ENCODE assay signal across 12 cellular contexts in genomic region chr3:119700920-119701734, GRCh38. TPM values are rescaled to one million over a fixed set of nuclear protein-coding genes. Genes with fewer than 3 reads are reported as not detected.
DNase-seq lines count a peak whose midpoint lies in the region; ATAC-seq lines count a peak whose summit lies in the region.
"Had no signal": no experiment of that assay in that cellular context is flagged by ENCODE, and none has a peak within 500 bp of the region (broad histone marks: within the 10 kb centered on the region; RNA-seq: fewer than 3 reads in every experiment).

No MANE protein-coding gene starts in this region.

- H3K27ac ChIP-seq in Karpas-422 (ENCODE audit: low read length) = no peak overlapping the region
- H3K27ac ChIP-seq: coronary artery, SK-N-MC had no signal

- CTCF ChIA-PET in activated naive CD4-positive, alpha-beta T cell treated with anti-CD3 and anti-CD28 coated beads, Interleukin-2, amount 10 ng/mL, durations not matched to agents 7 days and 5 days (lab: Charles Lee) = interaction anchor here (1.6 kb wide), 1 partner anchor 20 kb away, joined by 4 read pairs; no protein-coding TSS in a partner anchor

- H3K4me1 Mint-ChIP-seq in activated naive CD4-positive, alpha-beta T cell treated with anti-CD3 and anti-CD28 coated beads, Interleukin-2, amount 10 ng/mL, durations not matched to agents 7 days and 5 days = peaks cover 39% of the 10 kb centered on the region
- H3K4me1 Mint-ChIP-seq in activated T-cell treated with anti-CD3 and anti-CD28 coated beads, Interleukin-2, amount 50 U/mL, for 72 hours (ENCODE audit: low read depth) = peaks cover 36% of the 10 kb centered on the region
- H3K4me1 Mint-ChIP-seq in stimulated activated naive CD8-positive, alpha-beta T cell treated with anti-CD3 and anti-CD28 coated beads, Interleukin-15, Interleukin-2, amounts not matched to agents 100 ng/mL and 50 ng/mL, for 24 hours (ENCODE audit: low read depth) = peaks cover 45% of the 10 kb centered on the region

- H3K27me3 ChIP-seq in Karpas-422 (ENCODE audit: low read length) = no peaks in the 10 kb centered on the region
- H3K27me3 ChIP-seq: BE2C had no signal

- peak; percentile 22 for DNase-seq in activated naive CD4-positive, alpha-beta T cell treated with anti-CD3 and anti-CD28 coated beads, Interleukin-2, amount 10 ng/mL, durations not matched to agents 7 days and 5 days
- no peak for DNase-seq in activated naive CD4-positive, alpha-beta T cell (lab: John Stamatoyannopoulos, UW)
- DNase-seq in activated T-cell treated with anti-CD3 and anti-CD28 coated beads, Interleukin-2, amount 50 U/mL, for 72 hours = no peak
- no peak for DNase-seq in Karpas-422
- DNase-seq in effector CD8-positive, alpha-beta T cell (lab: John Stamatoyannopoulos, UW) = no peak
- DNase-seq in stimulated activated CD4-positive, alpha-beta T cell treated with anti-CD3 and anti-CD28 coated beads, Interleukin-4, amount 100 ng/mL, for 24 hours = no peak
- DNase-seq: BE2C had no signal

- H3K79me2 ChIP-seq in Karpas-422 (ENCODE audit: low read length) = no peaks in the 10 kb centered on the region

- peaks cover 22% of the 10 kb centered on the region for H3K27me3 Mint-ChIP-seq in activated naive CD4-positive, alpha-beta T cell treated with anti-CD3 and anti-CD28 coated beads, Interleukin-2, amount 10 ng/mL, durations not matched to agents 7 days and 5 days
- peaks cover 12% of the 10 kb centered on the region for H3K27me3 Mint-ChIP-seq in activated T-cell treated with anti-CD3 and anti-CD28 coated beads, Interleukin-2, amount 50 U/mL, for 72 hours (ENCODE audit: low read depth)
- H3K27me3 Mint-ChIP-seq in stimulated activated naive CD8-positive, alpha-beta T cell treated with anti-CD3 and anti-CD28 coated beads, Interleukin-15, Interleukin-2, amounts not matched to agents 100 ng/mL and 50 ng/mL, for 24 hours = peaks cover 9% of the 10 kb centered on the region

- H3K9me3 Mint-ChIP-seq in activated naive CD4-positive, alpha-beta T cell treated with anti-CD3 and anti-CD28 coated beads, Interleukin-2, amount 10 ng/mL, durations not matched to agents 7 days and 5 days = peaks cover 5% of the 10 kb centered on the region
- peaks cover 3 to 4% of the 10 kb centered on the region in 2 donors for H3K9me3 Mint-ChIP-seq in activated T-cell treated with anti-CD3 and anti-CD28 coated beads, Interleukin-2, amount 50 U/mL, for 72 hours
- peaks cover 11% of the 10 kb centered on the region for H3K9me3 Mint-ChIP-seq in stimulated activated naive CD8-positive, alpha-beta T cell treated with anti-CD3 and anti-CD28 coated beads, Interleukin-15, Interleukin-2, amounts not matched to agents 100 ng/mL and 50 ng/mL, for 24 hours
- H3K9me3 Mint-ChIP-seq: mesothelial cell of epicardium had no signal

- no peak overlapping the region for H3K9ac ChIP-seq in Karpas-422 (ENCODE audit: low read length)

- no peaks in the 10 kb centered on the region for H3K9me2 ChIP-seq in Karpas-422 (replicated peaks; ENCODE audit: insufficient read depth, low read length)

- H3K36me3 ChIP-seq in Karpas-422 (ENCODE audit: insufficient read depth, low read length) = no peaks in the 10 kb centered on the region
- H3K36me3 ChIP-seq: BE2C had no signal

- H3K36me3 Mint-ChIP-seq in activated naive CD4-positive, alpha-beta T cell treated with anti-CD3 and anti-CD28 coated beads, Interleukin-2, amount 10 ng/mL, durations not matched to agents 7 days and 5 days = peaks cover 6% of the 10 kb centered on the region
- H3K36me3 Mint-ChIP-seq in activated T-cell treated with anti-CD3 and anti-CD28 coated beads, Interleukin-2, amount 50 U/mL, for 72 hours (ENCODE audit: insufficient read depth in 2 of 2) = peaks cover 1 to 2% of the 10 kb centered on the region in 2 donors
- H3K36me3 Mint-ChIP-seq in stimulated activated naive CD8-positive, alpha-beta T cell treated with anti-CD3 and anti-CD28 coated beads, Interleukin-15, Interleukin-2, amounts not matched to agents 100 ng/mL and 50 ng/mL, for 24 hours (ENCODE audit: low read depth) = peaks cover 4% of the 10 kb centered on the region
- H3K36me3 Mint-ChIP-seq: mesothelial cell of epicardium had no signal

- no peaks in the 10 kb centered on the region for H3K9me3 ChIP-seq in Karpas-422 (ENCODE audit: low read length)
- H3K9me3 ChIP-seq: BE2C had no signal

- no peak overlapping the region for H2AFZ ChIP-seq in Karpas-422 (ENCODE audit: low read length)

- ATAC-seq in HG02938 (IDR thresholded peaks at IDR 0.05; ENCODE audit: unreplicated experiment) = peak; percentile 17
- ATAC-seq in activated T-cell treated with anti-CD3 and anti-CD28 coated beads, Interleukin-2, amount 50 U/mL, for 72 hours (replicated peaks in 1 of 2) = peak; percentile 26 to 37

- no peak overlapping the region for H3K27ac Mint-ChIP-seq in activated naive CD4-positive, alpha-beta T cell treated with anti-CD3 and anti-CD28 coated beads, Interleukin-2, amount 10 ng/mL, durations not matched to agents 7 days and 5 days
- peak overlapping the region; percentile 94 for H3K27ac Mint-ChIP-seq in activated T-cell treated with anti-CD3 and anti-CD28 coated beads, Interleukin-2, amount 50 U/mL, for 72 hours
- peak overlapping the region; percentile 88 for H3K27ac Mint-ChIP-seq in stimulated activated naive CD8-positive, alpha-beta T cell treated with anti-CD3 and anti-CD28 coated beads, Interleukin-15, Interleukin-2, amounts not matched to agents 100 ng/mL and 50 ng/mL, for 24 hours
- H3K27ac Mint-ChIP-seq: mesothelial cell of epicardium had no signal

- H4K20me1 ChIP-seq in Karpas-422 (ENCODE audit: insufficient read depth, low read depth, low read length) = no peaks in the 10 kb centered on the region

- H3K4me3 Mint-ChIP-seq in activated naive CD4-positive, alpha-beta T cell treated with anti-CD3 and anti-CD28 coated beads, Interleukin-2, amount 10 ng/mL, durations not matched to agents 7 days and 5 days = no peak overlapping the region
- H3K4me3 Mint-ChIP-seq in activated T-cell treated with anti-CD3 and anti-CD28 coated beads, Interleukin-2, amount 50 U/mL, for 72 hours = peak overlapping the region; percentile 80 to 83
- peak overlapping the region; percentile 38 for H3K4me3 Mint-ChIP-seq in stimulated activated naive CD8-positive, alpha-beta T cell treated with anti-CD3 and anti-CD28 coated beads, Interleukin-15, Interleukin-2, amounts not matched to agents 100 ng/mL and 50 ng/mL, for 24 hours

- no peak overlapping the region for H3K4me2 ChIP-seq in Karpas-422 (ENCODE audit: low read depth, low read length, poor library complexity, severe bottlenecking)

- peaks cover 4% of the 10 kb centered on the region; the same call in 1 of the 2 replicates for H3K4me1 ChIP-seq in Karpas-422 (ENCODE audit: low read length)

- H3K4me3 ChIP-seq in Karpas-422 (ENCODE audit: low read length) = no peak overlapping the region
- H3K4me3 ChIP-seq: coronary artery, SK-N-MC had no signal

RNA-seq across cellular contexts. Expression of gene CFAP91, which starts 1.7 kb away (rescaled TPM):
- total RNA-seq in activated T-cell treated with anti-CD3 and anti-CD28 coated beads, Interleukin-2, amount 50 U/mL, for 72 hours = under 1 TPM; 0.30 to 0.41 TPM
- total RNA-seq in Karpas-422 (2014; rRNA removed; shearing (Covaris generic); ENCODE audit: low replicate concordance) = not detected in 2 replicates

RNA-seq across cellular contexts. Expression of gene COX17, which starts 23.9 kb away (rescaled TPM):
- 10 to 100 TPM; 58.5 to 63.9 TPM for total RNA-seq in activated T-cell treated with anti-CD3 and anti-CD28 coated beads, Interleukin-2, amount 50 U/mL, for 72 hours
- total RNA-seq in Karpas-422 (2014; rRNA removed; shearing (Covaris generic); ENCODE audit: low replicate concordance) = 54.3 and 108 TPM in 2 replicates

RNA-seq across cellular contexts. Expression of gene POPDC2, which starts 40.7 kb away (rescaled TPM):
- total RNA-seq in activated T-cell treated with anti-CD3 and anti-CD28 coated beads, Interleukin-2, amount 50 U/mL, for 72 hours = 1 to 10 TPM; 6.6 to 7.2 TPM
- total RNA-seq in Karpas-422 (2014; rRNA removed; shearing (Covaris generic); ENCODE audit: low replicate concordance) = 0.32 and 1.0 TPM in 2 replicates
